Comparison of ENCODE assay signal across 2 cellular contexts in genomic region chr4:24792552-24792951, GRCh38.
A peak's percentile ranks its signal among the peaks of the same experiment; 100 is the strongest.
TF ChIP-seq lines count a peak whose summit lies in the region.

No MANE protein-coding gene starts in this region.

TF ChIP-seq in HepG2, 621 proteins besides CTCF, POLR2A, EP300 and RAD21:
- TF ChIP-seq CSRNP2 (CRISPR knock-in tag; conservative IDR thresholded peaks at IDR 0.05; ENCODE audit: low read depth) (no peak), TCF7L2 (IDR thresholded peaks at IDR 0.05; ENCODE audit: low read depth, low read length) (no peak), ZNF3 (CRISPR knock-in tag; IDR thresholded peaks at IDR 0.05) (no peak), GPN1 (CRISPR knock-in tag; IDR thresholded peaks at IDR 0.05; ENCODE audit: borderline replicate concordance) (no peak), ZNF7 (CRISPR knock-in tag; IDR thresholded peaks at IDR 0.05) (no peak), AHR (CRISPR knock-in tag; IDR thresholded peaks at IDR 0.05) (no peak), U2AF1 (optimal IDR thresholded peaks at IDR 0.05; ENCODE audit: low read depth, low read length) (no peak), HNF4A (CRISPR knock-in tag; IDR thresholded peaks at IDR 0.05) (peak; percentile 10; the same call in 1 of the 2 replicates), MED13 (CRISPR knock-in tag; IDR thresholded peaks at IDR 0.05) (no peak), ELF3 (CRISPR knock-in tag; IDR thresholded peaks at IDR 0.05) (peak; percentile 61; the same call in 1 of the 2 replicates), ZNF383 (CRISPR knock-in tag; IDR thresholded peaks at IDR 0.05; ENCODE audit: borderline replicate concordance) (no peak), ZBTB10 (CRISPR knock-in tag; IDR thresholded peaks at IDR 0.05; ENCODE audit: borderline replicate concordance) (no peak), ZNF12 (CRISPR knock-in tag; IDR thresholded peaks at IDR 0.05) (no peak), ZNF792 (CRISPR knock-in tag; IDR thresholded peaks at IDR 0.05) (no peak), ZNF781 (CRISPR knock-in tag; IDR thresholded peaks at IDR 0.05; ENCODE audit: borderline replicate concordance, not compliant biosample characterization) (no peak), IKZF4 (CRISPR knock-in tag; IDR thresholded peaks at IDR 0.05; ENCODE audit: borderline replicate concordance, low read depth, not compliant biosample characterization) (no peak), RELA (CRISPR knock-in tag; IDR thresholded peaks at IDR 0.05) (no peak), MAX (IDR thresholded peaks at IDR 0.05) (0 out of 2 replicates have a peak, but pooled peaks have one; percentile 21), SOX5 (CRISPR knock-in tag; IDR thresholded peaks at IDR 0.05; ENCODE audit: borderline replicate concordance) (peak; percentile 61; the same call in 1 of the 2 replicates), BCL6 (CRISPR knock-in tag; IDR thresholded peaks at IDR 0.05) (peak; percentile 79), SOX6 (IDR thresholded peaks at IDR 0.05) (no peak), SOX6 (CRISPR knock-in tag; IDR thresholded peaks at IDR 0.05) (peak; percentile 49), ZBTB42 (CRISPR knock-in tag; IDR thresholded peaks at IDR 0.05) (no peak), ZNF484 (CRISPR knock-in tag; IDR thresholded peaks at IDR 0.05; ENCODE audit: borderline replicate concordance, low read depth) (no peak), MEIS1 (CRISPR knock-in tag; IDR thresholded peaks at IDR 0.05; ENCODE audit: borderline replicate concordance) (no peak), TP53 (CRISPR knock-in tag; conservative IDR thresholded peaks at IDR 0.05) (no peak), RFX5 (IDR thresholded peaks at IDR 0.05; ENCODE audit: low read depth, low read length) (no peak), SOX13 (IDR thresholded peaks at IDR 0.05) (no peak), SOX13 (CRISPR knock-in tag; conservative IDR thresholded peaks at IDR 0.05 in 1 of 2, IDR thresholded peaks at IDR 0.05 in 1 of 2) (0 out of 4 replicates have a peak, but pooled peaks of 1 of the 2 experiments have one; percentile 57), FOXA3 (CRISPR knock-in tag; IDR thresholded peaks at IDR 0.05) (peak; percentile 47; the same call in 1 of the 2 replicates), ZSCAN31 (CRISPR knock-in tag; IDR thresholded peaks at IDR 0.05; ENCODE audit: low read depth) (no peak), GPBP1L1 (CRISPR knock-in tag; IDR thresholded peaks at IDR 0.05) (no peak), FOXA1 (IDR thresholded peaks at IDR 0.05) (no peak), FOXA1 (CRISPR knock-in tag; IDR thresholded peaks at IDR 0.05) (0 out of 2 replicates have a peak, but pooled peaks have one; percentile 29), HMGA1 (CRISPR knock-in tag; conservative IDR thresholded peaks at IDR 0.05) (no peak), RFXAP (CRISPR knock-in tag; IDR thresholded peaks at IDR 0.05; ENCODE audit: borderline replicate concordance) (no peak), PLRG1 (conservative IDR thresholded peaks at IDR 0.05) (no peak)

TF ChIP-seq in GM23338, 12 proteins besides CTCF, POLR2A, EP300 and RAD21:
- no peak for TF ChIP-seq REST (IDR thresholded peaks at IDR 0.05; ENCODE audit: unreplicated experiment)
- TF ChIP-seq STAT1 (IDR thresholded peaks at IDR 0.05; ENCODE audit: unreplicated experiment) = no peak
- TF ChIP-seq CREB1 (CRISPR knock-in tag; IDR thresholded peaks at IDR 0.05; ENCODE audit: low read depth) = no peak
- TF ChIP-seq JUNB (IDR thresholded peaks at IDR 0.05; ENCODE audit: unreplicated experiment) = no peak
- TF ChIP-seq ZNF114 (CRISPR knock-in tag; IDR thresholded peaks at IDR 0.05) = no peak
- no peak for TF ChIP-seq NANOG (IDR thresholded peaks at IDR 0.05; ENCODE audit: borderline replicate concordance)
